Comparison of ENCODE assay signal across 23 cellular contexts in genomic region chr1:209877109-209877764, GRCh38.
"Had no signal": no experiment of that assay in that cellular context is flagged by ENCODE, and none has a peak within 500 bp of the region (broad histone marks: within the 10 kb centered on the region; RNA-seq: fewer than 3 reads in every experiment).

No MANE protein-coding gene starts in this region.

- H3K27ac Mint-ChIP-seq: activated CD4-positive, alpha-beta T cell treated with anti-CD3 and anti-CD28 coated beads, Interleukin-2, amount 10 ng/mL, durations not matched to agents 24 days and 14 days; activated CD8-positive, alpha-beta T cell treated with anti-CD3 and anti-CD28 coated beads for 36 hours; activated naive CD4-positive, alpha-beta T cell treated with anti-CD3 and anti-CD28 coated beads for 36 hours; activated T-cell treated with anti-CD3 and anti-CD28 coated beads, Interleukin-2, amount 50 U/mL, for 24 hours; activated T-helper 2 cell treated with anti-CD3 and anti-CD28 coated beads, Interferon-gamma antibody, Interleukin-2, Interleukin-4, amounts not matched to agents 10 μg/mL and 5 μg/mL and 100 μg/mL, durations not matched to agents 14 hours and 24 hours and 36 hours; immature natural killer cell; progenitor cell of endocrine pancreas; stimulated activated naive CD8-positive, alpha-beta T cell treated with anti-CD3 and anti-CD28 coated beads, Interleukin-15, amount 100 ng/mL, for 72 hours had no signal

- DNase-seq: activated CD4-positive, alpha-beta T cell treated with anti-CD3 and anti-CD28 coated beads, Interleukin-2, amount 10 ng/mL, durations not matched to agents 24 days and 14 days; activated CD8-positive, alpha-beta T cell treated with anti-CD3 and anti-CD28 coated beads for 36 hours; activated naive CD4-positive, alpha-beta T cell treated with anti-CD3 and anti-CD28 coated beads for 36 hours; activated T-cell treated with anti-CD3 and anti-CD28 coated beads, Interleukin-2, amount 50 U/mL, for 24 hours; body of pancreas; immature natural killer cell; kidney glomerular epithelial cell; left ventricle myocardium inferior; stimulated activated CD4-positive, alpha-beta T cell treated with anti-CD3 and anti-CD28 coated beads, Interleukin-15, amount 100 ng/mL, for 24 hours; stimulated activated CD4-positive, alpha-beta T cell treated with anti-CD3 and anti-CD28 coated beads, Interleukin-2, amount 100 ng/mL, for 48 hours; stimulated activated naive CD8-positive, alpha-beta T cell treated with anti-CD3 and anti-CD28 coated beads, Interleukin-15, amount 100 ng/mL, for 72 hours; T-helper 9 cell; transverse colon; uterus had no signal

- H3K4me3 Mint-ChIP-seq: activated CD4-positive, alpha-beta T cell treated with anti-CD3 and anti-CD28 coated beads, Interleukin-2, amount 10 ng/mL, durations not matched to agents 24 days and 14 days; activated CD8-positive, alpha-beta T cell treated with anti-CD3 and anti-CD28 coated beads for 36 hours; activated naive CD4-positive, alpha-beta T cell treated with anti-CD3 and anti-CD28 coated beads for 36 hours; activated T-cell treated with anti-CD3 and anti-CD28 coated beads, Interleukin-2, amount 50 U/mL, for 24 hours; central memory CD8-positive, alpha-beta T cell; immature natural killer cell; neural crest cell; stimulated activated naive CD8-positive, alpha-beta T cell treated with anti-CD3 and anti-CD28 coated beads, Interleukin-15, amount 100 ng/mL, for 72 hours had no signal

- H3K4me1 Mint-ChIP-seq: activated CD4-positive, alpha-beta T cell treated with anti-CD3 and anti-CD28 coated beads, Interleukin-2, amount 10 ng/mL, durations not matched to agents 24 days and 14 days; central memory CD8-positive, alpha-beta T cell; immature natural killer cell; stimulated activated naive CD8-positive, alpha-beta T cell treated with anti-CD3 and anti-CD28 coated beads, Interleukin-15, amount 100 ng/mL, for 72 hours had no signal

- H3K27ac ChIP-seq: body of pancreas, coronary artery, gastroesophageal sphincter, left ventricle myocardium inferior, skin epidermis, suprapubic skin, transverse colon, uterus had no signal

- H3K27me3 ChIP-seq: body of pancreas, uterus had no signal

- ATAC-seq: activated CD8-positive, alpha-beta T cell treated with anti-CD3 and anti-CD28 coated beads for 36 hours; body of pancreas; esophagus mucosa; gastroesophageal sphincter; stimulated activated naive CD8-positive, alpha-beta T cell treated with anti-CD3 and anti-CD28 coated beads, Interleukin-15, amount 100 ng/mL, for 72 hours had no signal

- H3K36me3 ChIP-seq: gastroesophageal sphincter, left ventricle myocardium inferior, suprapubic skin, transverse colon, uterus had no signal

- H3K9me3 Mint-ChIP-seq: activated CD4-positive, alpha-beta T cell treated with anti-CD3 and anti-CD28 coated beads, Interleukin-2, amount 10 ng/mL, durations not matched to agents 24 days and 14 days; activated CD8-positive, alpha-beta T cell treated with anti-CD3 and anti-CD28 coated beads for 36 hours; activated naive CD4-positive, alpha-beta T cell treated with anti-CD3 and anti-CD28 coated beads for 36 hours; activated T-cell treated with anti-CD3 and anti-CD28 coated beads, Interleukin-2, amount 50 U/mL, for 24 hours; activated T-helper 2 cell treated with anti-CD3 and anti-CD28 coated beads, Interferon-gamma antibody, Interleukin-2, Interleukin-4, amounts not matched to agents 10 μg/mL and 5 μg/mL and 100 μg/mL, durations not matched to agents 14 hours and 24 hours and 36 hours; central memory CD8-positive, alpha-beta T cell; immature natural killer cell; neural crest cell; stimulated activated naive CD8-positive, alpha-beta T cell treated with anti-CD3 and anti-CD28 coated beads, Interleukin-15, amount 100 ng/mL, for 72 hours had no signal

- H3K9me3 ChIP-seq: body of pancreas, gastroesophageal sphincter, left ventricle myocardium inferior, suprapubic skin, transverse colon, uterus had no signal

- H3K4me3 ChIP-seq: body of pancreas, coronary artery, gastroesophageal sphincter, left ventricle myocardium inferior, skin epidermis, suprapubic skin, transverse colon, uterus had no signal

- H3K4me1 ChIP-seq: gastroesophageal sphincter, left ventricle myocardium inferior, suprapubic skin, transverse colon, uterus had no signal

- H3K36me3 Mint-ChIP-seq: immature natural killer cell had no signal
